In genomic region chr4:37902212-37902611, GRCh38 we compare ENCODE assay signal across 27 cellular contexts. TPM values are rescaled to one million over a fixed set of nuclear protein-coding genes. Genes with fewer than 3 reads are reported as not detected.
DNase-seq lines count a peak whose midpoint lies in the region; ATAC-seq, FAIRE-seq and TF ChIP-seq lines count a peak whose summit lies in the region.
"Had no signal": no experiment of that assay in that cellular context is flagged by ENCODE, and none has a peak within 500 bp of the region (broad histone marks: within the 10 kb centered on the region; RNA-seq: fewer than 3 reads in every experiment).

No MANE protein-coding gene starts in this region.

- intact Hi-C loops in body of pancreas (cut with DNase I) = no loop called here

- peaks cover 28% of the 10 kb centered on the region for H3K36me3 Mint-ChIP-seq in activated naive CD8-positive, alpha-beta T cell
- peaks cover 17% of the 10 kb centered on the region for H3K36me3 Mint-ChIP-seq in activated naive CD8-positive, alpha-beta T cell treated with anti-CD3 and anti-CD28 coated beads for 36 hours

- dilution Hi-C loops in keratinocyte (cut with MboI; ENCODE audit: extremely low pct_ligation_motif_present, low sequenced_read_pairs) = no loop called here

- H4K20me1 ChIP-seq in keratinocyte (ENCODE audit: control insufficient read depth, extremely low read depth, insufficient read depth, low read length) = no peaks in the 10 kb centered on the region

- no peak for DNase-seq in activated naive CD8-positive, alpha-beta T cell treated with anti-CD3 and anti-CD28 coated beads for 36 hours
- DNase-seq in body of pancreas = peak in 1 of 4 donors; percentile 23
- DNase-seq in keratinocyte (ENCODE audit: low read depth, low spot score) = no peak
- no peak for DNase-seq in HUDEP-2 (lab: John Stamatoyannopoulos, UW; ENCODE audit: unreplicated experiment in 76 of 76)
- no peak for DNase-seq in activated T-cell treated with anti-CD3 and anti-CD28 coated beads, Interleukin-2, amount 50 U/mL, for 48 hours
- DNase-seq: DMS153, DND-41, Karpas-422, NCI-H1105, NCI-H146, NCI-H1930, NCI-H2107, NCI-H524 treated with DMSO at 0.1 percent for 48 hours, NCI-H774, SIG-M5 had no signal

- FAIRE-seq in keratinocyte (lab: Jason Lieb, UNC) = peak; percentile 62
- FAIRE-seq: GM18507, RCC 7860 had no signal

- H3K4me1 Mint-ChIP-seq in activated naive CD8-positive, alpha-beta T cell (ENCODE audit: low read depth) = peaks cover 71% of the 10 kb centered on the region
- H3K4me1 Mint-ChIP-seq in activated naive CD8-positive, alpha-beta T cell treated with anti-CD3 and anti-CD28 coated beads for 36 hours = peaks cover 20% of the 10 kb centered on the region

- no peaks in the 10 kb centered on the region for H3K9me3 Mint-ChIP-seq in activated naive CD8-positive, alpha-beta T cell (ENCODE audit: low read depth)
- H3K9me3 Mint-ChIP-seq in activated naive CD8-positive, alpha-beta T cell treated with anti-CD3 and anti-CD28 coated beads for 36 hours = no peaks in the 10 kb centered on the region

- no peaks in the 10 kb centered on the region for H3K9me1 ChIP-seq in keratinocyte (ENCODE audit: control insufficient read depth, extremely low read depth, insufficient read depth, low read length)

- no peak overlapping the region for H3K4me2 ChIP-seq in keratinocyte (ENCODE audit: control insufficient read depth, extremely low read depth, insufficient read depth, low read depth, low read length)

- H3K27me3 ChIP-seq in body of pancreas = no peaks in the 10 kb centered on the region
- peaks cover 4% of the 10 kb centered on the region for H3K27me3 ChIP-seq in keratinocyte (ENCODE audit: control insufficient read depth, extremely low read depth, insufficient read depth, low read length)

- H3K79me2 ChIP-seq in keratinocyte (ENCODE audit: control insufficient read depth, insufficient read depth, low read length) = no peaks in the 10 kb centered on the region

- 23 to 54% methylated on average over 7 of the region's 7 CpGs for WGBS in body of pancreas, 2 donors

- no peak for TF ChIP-seq CTCF in body of pancreas (IDR thresholded peaks at IDR 0.05)
- TF ChIP-seq CTCF in keratinocyte (optimal IDR thresholded peaks at IDR 0.05 in 1 of 3, IDR thresholded peaks at IDR 0.05 in 1 of 3, conservative IDR thresholded peaks at IDR 0.05 in 1 of 3; ENCODE audit: extremely low read depth in 1 of 3, insufficient read depth in 2 of 3, low read length in 3 of 3) = no peak

- no peak overlapping the region for H3K9ac ChIP-seq in keratinocyte (ENCODE audit: control insufficient read depth, extremely low read depth, insufficient read depth, low read length)

- TF ChIP-seq POLR2A in body of pancreas (IDR thresholded peaks at IDR 0.05) = no peak

- H3K9me3 ChIP-seq in body of pancreas (no peaks in the 10 kb centered on the region), keratinocyte (ENCODE audit: control insufficient read depth, low read depth, low read length) (no peaks in the 10 kb centered on the region)

- no peaks in the 10 kb centered on the region for H3K36me3 ChIP-seq in body of pancreas (replicated peaks in 1 of 2; ENCODE audit: insufficient read depth in 1 of 2, low read depth in 2 of 2)
- H3K36me3 ChIP-seq in keratinocyte (ENCODE audit: control insufficient read depth in 2 of 2, extremely low read depth in 1 of 2, insufficient read depth in 2 of 2, low read length in 2 of 2) = no peaks in the 10 kb centered on the region

- H3K4me3 ChIP-seq in body of pancreas = no peak overlapping the region
- no peak overlapping the region for H3K4me3 ChIP-seq in keratinocyte (ENCODE audit: control insufficient read depth in 2 of 3, extremely low read depth in 1 of 3, insufficient read depth in 2 of 3, low read depth in 1 of 3, low read length in 3 of 3)
- H3K4me3 ChIP-seq: SK-N-MC had no signal

- H3K27ac Mint-ChIP-seq in activated naive CD8-positive, alpha-beta T cell = no peak overlapping the region
- H3K27ac Mint-ChIP-seq in activated naive CD8-positive, alpha-beta T cell treated with anti-CD3 and anti-CD28 coated beads for 36 hours = no peak overlapping the region
- H3K27ac Mint-ChIP-seq: B cell had no signal

- no peak overlapping the region for H2AFZ ChIP-seq in keratinocyte (ENCODE audit: control insufficient read depth, low read length)

- no peak for ATAC-seq in body of pancreas
- no peak for ATAC-seq in GM18870 (IDR thresholded peaks at IDR 0.05; ENCODE audit: unreplicated experiment)
- no peak for ATAC-seq in GM18858 (IDR thresholded peaks at IDR 0.05; ENCODE audit: unreplicated experiment)
- ATAC-seq: HCT116 had no signal

- H3K27ac ChIP-seq in body of pancreas (peak overlapping the region in 3 of 4 donors; percentile 7 to 70 (median 57)), keratinocyte (ENCODE audit: control insufficient read depth, insufficient read depth, low read length) (no peak overlapping the region)
- H3K27ac ChIP-seq: 22Rv1, HL-60, SK-N-MC had no signal

- H3K4me1 ChIP-seq in body of pancreas (peaks cover 28% of the 10 kb centered on the region), keratinocyte (ENCODE audit: control insufficient read depth, extremely low read depth, insufficient read depth, low read length) (no peaks in the 10 kb centered on the region)

- no peaks in the 10 kb centered on the region for H3K27me3 Mint-ChIP-seq in activated naive CD8-positive, alpha-beta T cell
- no peaks in the 10 kb centered on the region for H3K27me3 Mint-ChIP-seq in activated naive CD8-positive, alpha-beta T cell treated with anti-CD3 and anti-CD28 coated beads for 36 hours
- H3K27me3 Mint-ChIP-seq: B cell had no signal

- H3K4me3 Mint-ChIP-seq in activated naive CD8-positive, alpha-beta T cell = peak overlapping the region; percentile 40
- no peak overlapping the region for H3K4me3 Mint-ChIP-seq in activated naive CD8-positive, alpha-beta T cell treated with anti-CD3 and anti-CD28 coated beads for 36 hours
- H3K4me3 Mint-ChIP-seq: B cell had no signal

RNA-seq across cellular contexts. Expression of gene TBC1D1, which starts 11.3 kb away (rescaled TPM):
- 10 to 100 TPM; 79.6 to 80.3 TPM for total RNA-seq in activated naive CD8-positive, alpha-beta T cell treated with anti-CD3 and anti-CD28 coated beads for 36 hours
- 10 to 100 TPM; 23.3 to 28.7 TPM for total RNA-seq in body of pancreas
- polyA plus RNA-seq in keratinocyte = 25.9 to 42.0 TPM (median 32.5 TPM) in 3 replicates
- 9.2 TPM for polyA plus RNA-seq in keratinocyte (2011; ENCODE audit: low read depth)
- 39.1 and 42.3 TPM in 2 replicates for polyA plus RNA-seq in keratinocyte (2011; cell fraction: cytosol; rRNA removed)
- polyA plus RNA-seq in keratinocyte (2011; cell fraction: nucleus; rRNA removed) = 23.4 and 26.7 TPM in 2 replicates
- polyA plus RNA-seq in keratinocyte (2012; ENCODE audit: low replicate concordance) = 5.9 and 52.6 TPM in 2 replicates
- 43.6 to 69.0 TPM (median 52.6 TPM) in 3 replicates for polyA minus RNA-seq in keratinocyte
- 42.6 TPM for polyA minus RNA-seq in keratinocyte (2011; cell fraction: cytosol; rRNA and poly(A)+ RNA removed)
- polyA minus RNA-seq in keratinocyte (2011; cell fraction: nucleus; rRNA and poly(A)+ RNA removed) = 16.7 and 34.6 TPM in 2 replicates

RNA-seq across cellular contexts. Expression of gene PTTG2, which starts 58.0 kb away (rescaled TPM):
- total RNA-seq in activated naive CD8-positive, alpha-beta T cell treated with anti-CD3 and anti-CD28 coated beads for 36 hours = under 1 TPM in 1 of 2 experiments, not detected in 1; 0.34 TPM
- 1 to 10 TPM; 1.3 to 9.2 TPM for total RNA-seq in body of pancreas
- not detected in 3 replicates for polyA plus RNA-seq in keratinocyte
- not detected for polyA plus RNA-seq in keratinocyte (2011; ENCODE audit: low read depth)
- not detected in 2 replicates for polyA plus RNA-seq in keratinocyte (2011; cell fraction: cytosol; rRNA removed)
- polyA plus RNA-seq in keratinocyte (2011; cell fraction: nucleus; rRNA removed) = not detected in 2 replicates
- not detected in 2 replicates for polyA plus RNA-seq in keratinocyte (2012; ENCODE audit: low replicate concordance)
- polyA minus RNA-seq in keratinocyte = not detected in 3 replicates
- polyA minus RNA-seq in keratinocyte (2011; cell fraction: cytosol; rRNA and poly(A)+ RNA removed) = not detected
- not detected in 2 replicates for polyA minus RNA-seq in keratinocyte (2011; cell fraction: nucleus; rRNA and poly(A)+ RNA removed)
- total RNA-seq: H4, M059J had no signal
